Comparison of ENCODE assay signal across 1 cellular context in genomic region chr7:50467817-50468610, GRCh38.
TF ChIP-seq lines count a peak whose summit lies in the region.

No MANE protein-coding gene starts in this region.

TF ChIP-seq in HepG2, 621 proteins besides CTCF, POLR2A, EP300 and RAD21 (continued from another document and continues in another):
- TF ChIP-seq AKNA (CRISPR knock-in tag; IDR thresholded peaks at IDR 0.05; ENCODE audit: borderline replicate concordance), result no peak
- TF ChIP-seq ZNF747 (CRISPR knock-in tag; IDR thresholded peaks at IDR 0.05; ENCODE audit: borderline replicate concordance), result no peak
- TF ChIP-seq ZBTB25 (CRISPR knock-in tag; IDR thresholded peaks at IDR 0.05), result 0 out of 2 replicates have a peak, but pooled peaks have one; percentile 40
- no peak for TF ChIP-seq KIAA2018 (CRISPR knock-in tag; IDR thresholded peaks at IDR 0.05; ENCODE audit: borderline replicate concordance)
- no peak for TF ChIP-seq ZNF782 (CRISPR knock-in tag; IDR thresholded peaks at IDR 0.05; ENCODE audit: borderline replicate concordance)
- TF ChIP-seq ZNF44 (CRISPR knock-in tag; IDR thresholded peaks at IDR 0.05), result no peak
- TF ChIP-seq ZNF234 (CRISPR knock-in tag; conservative IDR thresholded peaks at IDR 0.05), result no peak
- no peak for TF ChIP-seq ZNF3 (CRISPR knock-in tag; IDR thresholded peaks at IDR 0.05)
- no peak for TF ChIP-seq U2AF1 (optimal IDR thresholded peaks at IDR 0.05; ENCODE audit: low read depth, low read length)
- TF ChIP-seq RFX1 (IDR thresholded peaks at IDR 0.05), result no peak
- TF ChIP-seq ZNF18 (CRISPR knock-in tag; IDR thresholded peaks at IDR 0.05; ENCODE audit: insufficient replicate concordance), result no peak
- 0 out of 2 replicates have a peak, but pooled peaks have one; percentile 41 for TF ChIP-seq TFE3 (CRISPR knock-in tag; IDR thresholded peaks at IDR 0.05)
- no peak for TF ChIP-seq E2F2 (CRISPR knock-in tag; IDR thresholded peaks at IDR 0.05; ENCODE audit: borderline replicate concordance)
- TF ChIP-seq ZNF446 (CRISPR knock-in tag; IDR thresholded peaks at IDR 0.05), result no peak
- TF ChIP-seq ASH2L (IDR thresholded peaks at IDR 0.05; ENCODE audit: insufficient read length, low read depth, low read length), result no peak
- 0 out of 2 replicates have a peak, but pooled peaks have one; percentile 28 for TF ChIP-seq HDAC1 (CRISPR knock-in tag; IDR thresholded peaks at IDR 0.05)
- no peak for TF ChIP-seq NFE2L2 (IDR thresholded peaks at IDR 0.05; ENCODE audit: low read length)
- no peak for TF ChIP-seq ZXDC (CRISPR knock-in tag; IDR thresholded peaks at IDR 0.05)
- no peak for TF ChIP-seq EHMT2 (IDR thresholded peaks at IDR 0.05; ENCODE audit: borderline replicate concordance, low read depth, low read length)
- no peak for TF ChIP-seq ZNF12 (CRISPR knock-in tag; IDR thresholded peaks at IDR 0.05)
- TF ChIP-seq JUNB (CRISPR knock-in tag; IDR thresholded peaks at IDR 0.05; ENCODE audit: borderline replicate concordance), result no peak
- TF ChIP-seq CENPT (CRISPR knock-in tag; IDR thresholded peaks at IDR 0.05; ENCODE audit: low read depth), result no peak
- no peak for TF ChIP-seq SCMH1 (CRISPR knock-in tag; IDR thresholded peaks at IDR 0.05; ENCODE audit: borderline replicate concordance)
- TF ChIP-seq PATZ1 (CRISPR knock-in tag; IDR thresholded peaks at IDR 0.05), result peak; percentile 73
- no peak for TF ChIP-seq RAD51 (IDR thresholded peaks at IDR 0.05; ENCODE audit: borderline replicate concordance)
- TF ChIP-seq JUN (CRISPR knock-in tag; IDR thresholded peaks at IDR 0.05), result no peak
- no peak for TF ChIP-seq HNRNPLL (IDR thresholded peaks at IDR 0.05; ENCODE audit: low read depth, low read length, poor library complexity, severe bottlenecking)
